In the genomic region with DNA sequence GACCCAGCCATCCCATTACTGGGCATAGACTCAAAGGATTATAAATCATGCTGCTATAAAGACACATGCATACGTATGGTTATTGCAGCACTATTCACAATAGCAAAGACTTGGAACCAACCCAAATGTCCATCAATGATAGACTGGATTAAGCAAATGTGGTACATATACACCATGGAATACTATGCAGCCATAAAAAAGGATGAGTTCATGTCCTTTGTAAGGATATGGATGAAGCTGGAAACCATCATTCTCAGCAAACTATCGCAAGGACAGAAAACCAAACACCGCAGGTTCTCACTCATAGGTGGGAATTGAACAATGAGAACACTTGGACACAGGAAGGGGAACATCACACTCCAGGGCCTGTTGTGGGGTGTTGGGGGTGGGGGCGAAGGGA, we compare ENCODE assay signal across 15 cellular contexts. TPM values are rescaled to one million over a fixed set of nuclear protein-coding genes. Genes with fewer than 3 reads are reported as not detected.
"Had no signal": no experiment of that assay in that cellular context is flagged by ENCODE, and none has a peak within 500 bp of the region (broad histone marks: within the 10 kb centered on the region; RNA-seq: fewer than 3 reads in every experiment).

No MANE protein-coding gene starts in this region.

RNA-seq across cellular contexts. Expression of a gene that starts 22.4 kb away (rescaled TPM):
- total RNA-seq: activated CD4-positive, alpha-beta memory T cell treated with anti-CD3 and anti-CD28 coated beads, Interleukin-2, amount 10 ng/mL, durations not matched to agents 7 days and 5 days; activated CD4-positive, alpha-beta T cell treated with anti-CD3 and anti-CD28 coated beads for 36 hours; activated CD4-positive, alpha-beta T cell treated with anti-CD3 and anti-CD28 coated beads, Interleukin-2, amount 10 ng/mL, durations not matched to agents 7 days and 5 days; activated CD8-positive, alpha-beta memory T cell treated with anti-CD3 and anti-CD28 coated beads, Interleukin-2, amount 10 ng/mL, durations not matched to agents 7 days and 5 days; activated CD8-positive, alpha-beta T cell treated with anti-CD3 and anti-CD28 coated beads, Interleukin-2, amount 10 ng/mL, durations not matched to agents 7 days and 5 days; activated naive CD8-positive, alpha-beta T cell treated with anti-CD3 and anti-CD28 coated beads, Interleukin-2, amount 10 ng/mL, durations not matched to agents 7 days and 5 days; activated T-helper 2 cell treated with anti-CD3 and anti-CD28 coated beads, Interferon-gamma antibody, Interleukin-2, Interleukin-4, amounts not matched to agents 10 μg/mL and 5 μg/mL and 100 μg/mL, durations not matched to agents 14 hours and 24 hours and 36 hours; ascending aorta; breast epithelium; cardiac septum; cerebellum; T-helper 1 cell treated with Interleukin-12 subunit alpha and Interleukin-12 subunit beta and Interleukin-4 antibody, amounts not matched to agents 30 ng/mL and 1 ng/mL, for 36 hours; T-helper 17 cell; T-helper 2 cell treated with Interferon-gamma antibody and Interleukin-4, amounts not matched to agents 100 ng/mL and 5 ng/mL, for 36 hours; WTC11 had no signal

RNA-seq across cellular contexts. Expression of a gene that starts 41.3 kb away (rescaled TPM):
- total RNA-seq: activated CD8-positive, alpha-beta T cell treated with anti-CD3 and anti-CD28 coated beads, Interleukin-2, amount 10 ng/mL, durations not matched to agents 7 days and 5 days; activated naive CD8-positive, alpha-beta T cell treated with anti-CD3 and anti-CD28 coated beads, Interleukin-2, amount 10 ng/mL, durations not matched to agents 7 days and 5 days; T-helper 17 cell had no signal
